ENCODE assay signal across 17 cellular contexts in genomic region chr10:4109469-4109868, GRCh38.
DNase-seq lines count a peak whose midpoint lies in the region; ATAC-seq, FAIRE-seq and TF ChIP-seq lines count a peak whose summit lies in the region.
"Had no signal": no experiment of that assay in that cellular context is flagged by ENCODE, and none has a peak within 500 bp of the region (broad histone marks: within the 10 kb centered on the region; RNA-seq: fewer than 3 reads in every experiment).

No MANE protein-coding gene starts in this region.

- in situ Hi-C loops in GM23248 (cut with MboI) (no loop called here), gastrocnemius medialis (cut with MboI; ENCODE audit: low sequenced_read_pairs in 4 of 4) (no loop called here)

- H3K4me1 Mint-ChIP-seq in astrocyte (ENCODE audit: low read depth, unreplicated experiment): no peaks in the 10 kb centered on the region

- no peaks in the 10 kb centered on the region for H4K20me1 ChIP-seq in GM23248 (ENCODE audit: insufficient read depth)
- no peaks in the 10 kb centered on the region for H4K20me1 ChIP-seq in astrocyte (ENCODE audit: insufficient read depth, low read length)
- no peaks in the 10 kb centered on the region for H4K20me1 ChIP-seq in fibroblast of lung (ENCODE audit: control insufficient read depth, extremely low read depth, insufficient read depth, low read length)

- no peaks in the 10 kb centered on the region for H3K27me3 Mint-ChIP-seq in astrocyte (ENCODE audit: low read depth, unreplicated experiment)
- H3K27me3 Mint-ChIP-seq: B cell had no signal

- intact Hi-C loops in gastrocnemius medialis (cut with DNase I; ENCODE audit: low total_unique reads): no loop called here
- intact Hi-C loops in adrenal gland (cut with DNase I): no loop called here

- H3K4me1 ChIP-seq in GM23248 (ENCODE audit: insufficient read depth) (peaks cover 9% of the 10 kb centered on the region), astrocyte (ENCODE audit: insufficient read depth, low read length) (peaks cover 4% of the 10 kb centered on the region), fibroblast of lung (ENCODE audit: control insufficient read depth, extremely low read depth, insufficient read depth, low read length) (no peaks in the 10 kb centered on the region), gastrocnemius medialis (peaks cover 0 to 6% of the 10 kb centered on the region in 2 donors), adrenal gland (replicated peaks in 1 of 2) (no peaks in the 10 kb centered on the region)
- H3K4me1 ChIP-seq: Caco-2 had no signal

- no peaks in the 10 kb centered on the region for H3K36me3 Mint-ChIP-seq in astrocyte (ENCODE audit: low read depth, unreplicated experiment)

- H2AFZ ChIP-seq in GM23248: no peak overlapping the region
- no peak overlapping the region for H2AFZ ChIP-seq in astrocyte (ENCODE audit: low read depth, low read length)
- no peak overlapping the region for H2AFZ ChIP-seq in fibroblast of lung (ENCODE audit: low read length)
- H2AFZ ChIP-seq: PC-9 had no signal

- FAIRE-seq in astrocyte (lab: Jason Lieb, UNC): peak; percentile 55

- TF ChIP-seq CTCF in astrocyte (IDR thresholded peaks at IDR 0.05; ENCODE audit: insufficient read depth, low read depth, low read length): no peak
- no peak for TF ChIP-seq CTCF in fibroblast of lung (conservative IDR thresholded peaks at IDR 0.05 in 1 of 2, IDR thresholded peaks at IDR 0.05 in 1 of 2; ENCODE audit: low read depth in 1 of 2, low read length in 2 of 2)
- no peak for TF ChIP-seq CTCF in gastrocnemius medialis (IDR thresholded peaks at IDR 0.05 in 4 of 5, conservative IDR thresholded peaks at IDR 0.05 in 1 of 5)
- no peak for TF ChIP-seq CTCF in adrenal gland (IDR thresholded peaks at IDR 0.05)

- 67 to 68% methylated on average over 3 of the region's 3 CpGs for WGBS in GM23248 (ENCODE audit: low coverage in 1 of 2, low lambda C conversion rate in 2 of 2, missing lambda C conversion rate in 2 of 2), 2 experiments
- 78 to 86% (median 78%) methylated on average over 3 of the region's 3 CpGs for WGBS in adrenal gland, 4 donors

- H3K27ac ChIP-seq in GM23248 (no peak overlapping the region), astrocyte (ENCODE audit: low read depth, low read length) (no peak overlapping the region), fibroblast of lung (ENCODE audit: insufficient read depth, low read length) (no peak overlapping the region), gastrocnemius medialis (peak overlapping the region in 3 of 4 donors; percentile 4 to 29 (median 15)), adrenal gland (no peak overlapping the region)
- H3K27ac ChIP-seq: PC-9, RWPE1 had no signal

- peaks cover 4% of the 10 kb centered on the region for H3K9me3 Mint-ChIP-seq in astrocyte (ENCODE audit: unreplicated experiment)

- ATAC-seq in gastrocnemius medialis (no peak), GM19455 (IDR thresholded peaks at IDR 0.05; ENCODE audit: unreplicated experiment) (no peak)

- DNase-seq in GM23248 (peak; percentile 22), astrocyte (ENCODE audit: low read depth) (peak; percentile 72), fibroblast of lung (ENCODE audit: low read depth in 2 of 2) (peak; percentile 72 to 89), gastrocnemius medialis (no peak), adrenal gland (no peak), cerebellar nuclear complex (lab: John Stamatoyannopoulos, UW) (no peak), kidney tubule cell (ENCODE audit: low spot score) (no peak)
- DNase-seq: Caco-2, GF-D8, KBM-7, NCI-H2029, NCI-H524 treated with DMSO at 0.1 percent for 48 hours, PC-9, SIG-M5 had no signal

- H3K36me3 ChIP-seq in GM23248 (ENCODE audit: low read depth) (no peaks in the 10 kb centered on the region), astrocyte (ENCODE audit: insufficient read depth, low read length) (no peaks in the 10 kb centered on the region), fibroblast of lung (ENCODE audit: control insufficient read depth, insufficient read depth, low read length) (no peaks in the 10 kb centered on the region), gastrocnemius medialis (no peaks in the 10 kb centered on the region), adrenal gland (replicated peaks in 1 of 2) (no peaks in the 10 kb centered on the region)

- H3K79me2 ChIP-seq in GM23248 (ENCODE audit: insufficient read depth) (no peaks in the 10 kb centered on the region), astrocyte (ENCODE audit: insufficient read depth, low read length) (no peaks in the 10 kb centered on the region), fibroblast of lung (ENCODE audit: control insufficient read depth, insufficient read depth, low read length) (no peaks in the 10 kb centered on the region)

- H3K4me3 Mint-ChIP-seq in astrocyte (ENCODE audit: unreplicated experiment): no peak overlapping the region
- H3K4me3 Mint-ChIP-seq: B cell had no signal

- no peaks in the 10 kb centered on the region for H3F3A ChIP-seq in GM23248 (ENCODE audit: insufficient read depth)

- H3K9me2 ChIP-seq in GM23248 (ENCODE audit: insufficient read depth): no peaks in the 10 kb centered on the region

- no peak overlapping the region for H3K27ac Mint-ChIP-seq in astrocyte (ENCODE audit: unreplicated experiment)
- H3K27ac Mint-ChIP-seq: B cell had no signal

- no peak for TF ChIP-seq POLR2A in gastrocnemius medialis (IDR thresholded peaks at IDR 0.05)
- TF ChIP-seq POLR2A in adrenal gland (IDR thresholded peaks at IDR 0.05): no peak

- no peak overlapping the region for H3K4me2 ChIP-seq in GM23248 (ENCODE audit: unreplicated experiment)
- H3K4me2 ChIP-seq in astrocyte (ENCODE audit: low read length): no peak overlapping the region
- no peak overlapping the region for H3K4me2 ChIP-seq in fibroblast of lung (ENCODE audit: extremely low read depth, insufficient read depth, low read length)
- H3K4me2 ChIP-seq: PC-9 had no signal

- H3K9ac ChIP-seq in GM23248 (no peak overlapping the region), astrocyte (ENCODE audit: low read length) (no peak overlapping the region), fibroblast of lung (ENCODE audit: insufficient read depth, low read length) (no peak overlapping the region)

- H3K9me3 ChIP-seq in GM23248 (ENCODE audit: low read depth): no peaks in the 10 kb centered on the region
- no peaks in the 10 kb centered on the region for H3K9me3 ChIP-seq in astrocyte (ENCODE audit: insufficient read depth, low read depth, low read length)
- no peaks in the 10 kb centered on the region for H3K9me3 ChIP-seq in fibroblast of lung (ENCODE audit: control insufficient read depth, insufficient read depth, low read depth, low read length)
- no peaks in the 10 kb centered on the region for H3K9me3 ChIP-seq in gastrocnemius medialis
- no peaks in the 10 kb centered on the region for H3K9me3 ChIP-seq in adrenal gland (replicated peaks in 1 of 3)

- no peaks in the 10 kb centered on the region for H3K27me3 ChIP-seq in GM23248 (replicated peaks; ENCODE audit: insufficient read depth)
- H3K27me3 ChIP-seq in astrocyte (ENCODE audit: insufficient read depth, low read length): no peaks in the 10 kb centered on the region
- H3K27me3 ChIP-seq in fibroblast of lung (ENCODE audit: control insufficient read depth, insufficient read depth, low read length): no peaks in the 10 kb centered on the region
- H3K27me3 ChIP-seq in gastrocnemius medialis: no peaks in the 10 kb centered on the region
- H3K27me3 ChIP-seq in adrenal gland: no peaks in the 10 kb centered on the region

- H3K4me3 ChIP-seq in GM23248 (no peak overlapping the region), astrocyte (ENCODE audit: insufficient read depth, low read depth, low read length) (no peak overlapping the region), fibroblast of lung (replicated peaks in 1 of 4; ENCODE audit: control extremely low read depth in 1 of 4, insufficient read depth in 1 of 4, low read depth in 3 of 4, low read length in 4 of 4) (no peak overlapping the region), gastrocnemius medialis (no peak overlapping the region), adrenal gland (no peak overlapping the region)
- H3K4me3 ChIP-seq: PC-9 had no signal

Comparison
In these comparisons a context has a peak if more than half of its experiments do, and no peak if none do; other contexts are left out.
1. DNase-seq: peak in GM23248 (single experiment), astrocyte (single experiment) and fibroblast of lung (2 of 2); none in gastrocnemius medialis (0 of 2), adrenal gland (0 of 7), cerebellar nuclear complex (0 of 2) and kidney tubule cell (single experiment).
2. H3K27ac ChIP-seq: peak in gastrocnemius medialis (3 of 4); none in GM23248 (single experiment), astrocyte (single experiment), fibroblast of lung (single experiment) and adrenal gland (0 of 5).